8 cellular contexts compared by ENCODE assay signal in the genomic region with DNA sequence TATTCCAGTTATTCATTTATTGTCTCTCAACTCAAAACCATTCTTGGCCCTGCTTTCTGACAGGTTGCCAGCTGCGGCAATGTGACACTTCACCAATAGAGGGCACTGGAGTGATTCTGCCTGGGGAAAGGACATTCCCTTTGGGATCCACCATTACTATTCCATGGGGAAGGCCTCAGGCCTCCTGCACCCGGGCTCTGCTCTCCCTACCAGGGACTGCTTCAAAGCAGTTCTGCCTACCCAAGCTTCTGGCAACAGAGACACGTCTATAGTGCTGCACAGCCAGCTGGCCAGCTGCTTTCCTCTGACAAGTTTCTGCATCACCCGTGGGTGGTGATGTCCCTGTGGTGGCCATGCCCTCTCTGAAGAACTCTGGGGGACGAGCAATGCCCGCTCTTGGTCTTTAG.
DNase-seq lines count a peak whose midpoint lies in the region; ATAC-seq, FAIRE-seq and TF ChIP-seq lines count a peak whose summit lies in the region.

No MANE protein-coding gene starts in this region.

- TF ChIP-seq CTCF in CD14-positive monocyte (IDR thresholded peaks at IDR 0.05) (peak; percentile 77), Peyer's patch (IDR thresholded peaks at IDR 0.05) (peak; percentile 62 to 80 (median 70)), astrocyte (IDR thresholded peaks at IDR 0.05; ENCODE audit: insufficient read depth, low read depth, low read length) (peak; percentile 41)

- H3K4me3 Mint-ChIP-seq in CD14-positive monocyte, result no peak overlapping the region
- H3K4me3 Mint-ChIP-seq in astrocyte (ENCODE audit: unreplicated experiment), result no peak overlapping the region

- no peaks in the 10 kb centered on the region for H3K9me3 Mint-ChIP-seq in CD14-positive monocyte
- no peaks in the 10 kb centered on the region for H3K9me3 Mint-ChIP-seq in astrocyte (ENCODE audit: unreplicated experiment)

- intact Hi-C loops in CD14-positive monocyte (cut with micrococcal nuclease), result no loop called here

- TF ChIP-seq POLR2A in H54 (IDR thresholded peaks at IDR 0.05; ENCODE audit: low read depth, low read length), result no peak
- no peak for TF ChIP-seq POLR2A in Peyer's patch (IDR thresholded peaks at IDR 0.05)

- H3K4me1 ChIP-seq in Peyer's patch, result peaks cover 0 to 26% (median 18%) of the 10 kb centered on the region in 4 donors
- no peaks in the 10 kb centered on the region for H3K4me1 ChIP-seq in astrocyte (ENCODE audit: insufficient read depth, low read length)

- H3K27ac Mint-ChIP-seq in CD14-positive monocyte (peak overlapping the region in 3 of 7 donors; percentile 11 to 30 (median 12)), astrocyte (ENCODE audit: unreplicated experiment) (no peak overlapping the region)

- DNase-seq in CD14-positive monocyte (ENCODE audit: low spot score) (no peak), H54 (ENCODE audit: insufficient read length, low spot score) (peak; percentile 89), Peyer's patch (peak; percentile 57 to 81 (median 68)), astrocyte (ENCODE audit: low read depth) (no peak), iPS-NIHi7 (ENCODE audit: extremely low spot score) (peak; percentile 80), cortex of kidney (lab: John Stamatoyannopoulos, UW) (no peak)
- peak; percentile 3 to 36 (median 18) for DNase-seq in stimulated activated CD4-positive, alpha-beta T cell treated with anti-CD3 and anti-CD28 coated beads, Interleukin-12 subunit alpha, Interleukin-12 subunit beta, amount 100 ng/mL, for 48 hours (ENCODE audit: low read depth in 2 of 3, low spot score in 1 of 3)

- no peak overlapping the region for H3K27ac ChIP-seq in Peyer's patch
- H3K27ac ChIP-seq in astrocyte (ENCODE audit: low read depth, low read length), result no peak overlapping the region

- H3K9me3 ChIP-seq in Peyer's patch (no peaks in the 10 kb centered on the region), astrocyte (ENCODE audit: insufficient read depth, low read depth, low read length) (no peaks in the 10 kb centered on the region)

- H3K36me3 Mint-ChIP-seq in CD14-positive monocyte, result peaks cover 4 to 13% of the 10 kb centered on the region in 2 donors
- H3K36me3 Mint-ChIP-seq in astrocyte (ENCODE audit: low read depth, unreplicated experiment), result no peaks in the 10 kb centered on the region

- ATAC-seq in GM21576 (IDR thresholded peaks at IDR 0.05; ENCODE audit: unreplicated experiment), result no peak

- H3K4me3 ChIP-seq in Peyer's patch (no peak overlapping the region), astrocyte (ENCODE audit: insufficient read depth, low read depth, low read length) (no peak overlapping the region)

- FAIRE-seq in H54 (lab: Jason Lieb, UNC) (no peak), astrocyte (lab: Jason Lieb, UNC) (no peak)

- H3K27me3 ChIP-seq in Peyer's patch (no peaks in the 10 kb centered on the region), astrocyte (ENCODE audit: insufficient read depth, low read length) (no peaks in the 10 kb centered on the region)

- H3K79me2 ChIP-seq in astrocyte (ENCODE audit: insufficient read depth, low read length), result no peaks in the 10 kb centered on the region

- H2AFZ ChIP-seq in astrocyte (ENCODE audit: low read depth, low read length), result no peak overlapping the region

- no peak overlapping the region for H3K4me2 ChIP-seq in astrocyte (ENCODE audit: low read length)

- no peaks in the 10 kb centered on the region for H3K36me3 ChIP-seq in Peyer's patch
- H3K36me3 ChIP-seq in astrocyte (ENCODE audit: insufficient read depth, low read length), result no peaks in the 10 kb centered on the region

- H3K9ac ChIP-seq in astrocyte (ENCODE audit: low read length), result no peak overlapping the region

- H3K4me1 Mint-ChIP-seq in CD14-positive monocyte, result peaks cover 49% of the 10 kb centered on the region
- peaks cover 4% of the 10 kb centered on the region for H3K4me1 Mint-ChIP-seq in astrocyte (ENCODE audit: low read depth, unreplicated experiment)

- H3K27me3 Mint-ChIP-seq in CD14-positive monocyte (ENCODE audit: low read depth in 3 of 3) (no peaks in the 10 kb centered on the region), astrocyte (ENCODE audit: low read depth, unreplicated experiment) (no peaks in the 10 kb centered on the region)

- H4K20me1 ChIP-seq in astrocyte (ENCODE audit: insufficient read depth, low read length), result no peaks in the 10 kb centered on the region

Comparison
In these comparisons a context has a peak if more than half of its experiments do, and no peak if none do; other contexts are left out.
1. DNase-seq: peak in H54 (single experiment), Peyer's patch (3 of 3), iPS-NIHi7 (single experiment) and stimulated activated CD4-positive, alpha-beta T cell treated with anti-CD3 and anti-CD28 coated beads, Interleukin-12 subunit alpha, Interleukin-12 subunit beta, amount 100 ng/mL, for 48 hours (3 of 3); none in CD14-positive monocyte (single experiment), astrocyte (single experiment) and cortex of kidney (single experiment).
2. Peak in every context shown above with its lines, with median percentiles within 50 percentile points of each other: CTCF ChIP-seq.